Comparison of ENCODE assay signal across 12 cellular contexts in the genomic region with DNA sequence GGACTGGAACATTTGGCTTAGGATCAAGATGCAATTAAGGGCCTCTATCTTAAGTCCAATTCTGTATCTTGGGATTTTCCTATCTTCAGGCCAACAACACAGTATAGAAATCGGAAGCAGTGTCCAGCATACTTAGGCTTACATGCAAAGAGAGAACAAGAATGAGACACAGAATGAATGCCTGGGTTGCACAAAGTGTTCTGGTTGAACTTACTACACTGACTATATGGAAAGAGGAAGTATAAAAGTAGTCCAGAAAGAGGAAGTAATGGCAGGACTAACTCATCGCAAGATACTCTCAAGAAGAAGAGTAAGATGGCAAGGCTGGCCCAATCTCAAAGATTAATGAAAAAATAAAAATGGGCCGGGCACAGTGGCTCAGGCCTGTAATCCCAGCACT.
DNase-seq lines count a peak whose midpoint lies in the region; ATAC-seq and TF ChIP-seq lines count a peak whose summit lies in the region.
"Had no signal": no experiment of that assay in that cellular context is flagged by ENCODE, and none has a peak within 500 bp of the region (broad histone marks: within the 10 kb centered on the region; RNA-seq: fewer than 3 reads in every experiment).

No MANE protein-coding gene starts in this region.

- no peaks in the 10 kb centered on the region for H3K27me3 ChIP-seq in right atrium auricular region

- intact Hi-C loops in Right ventricle myocardium superior (cut with DNase I), result no loop called here

- H3K27ac Mint-ChIP-seq in stimulated activated naive B cell treated with anti-CD40 and anti-IgM and Interleukin-4, amounts not matched to agents 10 μg/mL and 1 μg/mL and 100 μg/mL, for 72 hours, result no peak overlapping the region

- no peak overlapping the region for H3K27ac ChIP-seq in right atrium auricular region

- no peak for DNase-seq in Right ventricle myocardium superior
- no peak for DNase-seq in right atrium auricular region (ENCODE audit: low spot score)
- DNase-seq in OCI-M1 (lab: John Stamatoyannopoulos, UW), result peak; percentile 90
- DNase-seq in stimulated activated naive B cell treated with anti-CD40 and anti-IgM and Interleukin-4, amounts not matched to agents 10 μg/mL and 1 μg/mL and 100 μg/mL, for 72 hours, result peak; percentile 24
- no peak for DNase-seq in activated CD4-positive, CD25-positive, alpha-beta regulatory T cell treated with anti-CD3 and anti-CD28 coated beads, Interleukin-2, amount 50 U/mL, for 72 hours
- no peak for DNase-seq in NCI-H226
- no peak for DNase-seq in stimulated activated CD4-positive, alpha-beta T cell treated with anti-CD3 and anti-CD28 coated beads, Interleukin-1b, Interleukin-23, amount 100 ng/mL, for 48 hours
- DNase-seq: 8988T; activated CD8-positive, alpha-beta memory T cell treated with anti-CD3 and anti-CD28 coated beads for 24 hours; H7; nucleus accumbens had no signal

- peaks cover 0 to 3% of the 10 kb centered on the region in 2 donors for H3K9me3 Mint-ChIP-seq in stimulated activated naive B cell treated with anti-CD40 and anti-IgM and Interleukin-4, amounts not matched to agents 10 μg/mL and 1 μg/mL and 100 μg/mL, for 72 hours

- H3K36me3 Mint-ChIP-seq in stimulated activated naive B cell treated with anti-CD40 and anti-IgM and Interleukin-4, amounts not matched to agents 10 μg/mL and 1 μg/mL and 100 μg/mL, for 72 hours, result peaks cover 3 to 9% of the 10 kb centered on the region in 2 donors

- H3K27me3 Mint-ChIP-seq in stimulated activated naive B cell treated with anti-CD40 and anti-IgM and Interleukin-4, amounts not matched to agents 10 μg/mL and 1 μg/mL and 100 μg/mL, for 72 hours, result no peaks in the 10 kb centered on the region

- H3K4me3 ChIP-seq in right atrium auricular region, result no peak overlapping the region

- H3K4me1 ChIP-seq in right atrium auricular region, result peaks cover 0 to 13% of the 10 kb centered on the region in 2 donors

- ATAC-seq in Right ventricle myocardium superior (ENCODE audit: poor library complexity), result peak; percentile 58
- ATAC-seq in HG03025 (IDR thresholded peaks at IDR 0.05; ENCODE audit: low FRiP score, unreplicated experiment), result peak; percentile 57
- peak; percentile 100 for ATAC-seq in stimulated activated naive B cell treated with anti-CD40 and anti-IgM and Interleukin-4, amounts not matched to agents 10 μg/mL and 1 μg/mL and 100 μg/mL, for 72 hours (replicated peaks)

- H3K4me3 Mint-ChIP-seq in stimulated activated naive B cell treated with anti-CD40 and anti-IgM and Interleukin-4, amounts not matched to agents 10 μg/mL and 1 μg/mL and 100 μg/mL, for 72 hours, result no peak overlapping the region

- TF ChIP-seq CTCF in right atrium auricular region (IDR thresholded peaks at IDR 0.05), result no peak

- H3K4me1 Mint-ChIP-seq in stimulated activated naive B cell treated with anti-CD40 and anti-IgM and Interleukin-4, amounts not matched to agents 10 μg/mL and 1 μg/mL and 100 μg/mL, for 72 hours, result peaks cover 0 to 4% of the 10 kb centered on the region in 2 donors

- no peaks in the 10 kb centered on the region for H3K9me3 ChIP-seq in right atrium auricular region

- no peaks in the 10 kb centered on the region for H3K36me3 ChIP-seq in right atrium auricular region

Comparison
In these comparisons a context has a peak if more than half of its experiments do, and no peak if none do; other contexts are left out.
1. DNase-seq: peak in OCI-M1 (single experiment) and stimulated activated naive B cell treated with anti-CD40 and anti-IgM and Interleukin-4, amounts not matched to agents 10 μg/mL and 1 μg/mL and 100 μg/mL, for 72 hours (single experiment); none in Right ventricle myocardium superior (single experiment), right atrium auricular region (single experiment), activated CD4-positive, CD25-positive, alpha-beta regulatory T cell treated with anti-CD3 and anti-CD28 coated beads, Interleukin-2, amount 50 U/mL, for 72 hours (single experiment), NCI-H226 (single experiment) and stimulated activated CD4-positive, alpha-beta T cell treated with anti-CD3 and anti-CD28 coated beads, Interleukin-1b, Interleukin-23, amount 100 ng/mL, for 48 hours (single experiment).
2. Peak in every context shown above with its lines, with median percentiles within 50 percentile points of each other: ATAC-seq.